ENCODE assay signal across 8 cellular contexts in the genomic region with DNA sequence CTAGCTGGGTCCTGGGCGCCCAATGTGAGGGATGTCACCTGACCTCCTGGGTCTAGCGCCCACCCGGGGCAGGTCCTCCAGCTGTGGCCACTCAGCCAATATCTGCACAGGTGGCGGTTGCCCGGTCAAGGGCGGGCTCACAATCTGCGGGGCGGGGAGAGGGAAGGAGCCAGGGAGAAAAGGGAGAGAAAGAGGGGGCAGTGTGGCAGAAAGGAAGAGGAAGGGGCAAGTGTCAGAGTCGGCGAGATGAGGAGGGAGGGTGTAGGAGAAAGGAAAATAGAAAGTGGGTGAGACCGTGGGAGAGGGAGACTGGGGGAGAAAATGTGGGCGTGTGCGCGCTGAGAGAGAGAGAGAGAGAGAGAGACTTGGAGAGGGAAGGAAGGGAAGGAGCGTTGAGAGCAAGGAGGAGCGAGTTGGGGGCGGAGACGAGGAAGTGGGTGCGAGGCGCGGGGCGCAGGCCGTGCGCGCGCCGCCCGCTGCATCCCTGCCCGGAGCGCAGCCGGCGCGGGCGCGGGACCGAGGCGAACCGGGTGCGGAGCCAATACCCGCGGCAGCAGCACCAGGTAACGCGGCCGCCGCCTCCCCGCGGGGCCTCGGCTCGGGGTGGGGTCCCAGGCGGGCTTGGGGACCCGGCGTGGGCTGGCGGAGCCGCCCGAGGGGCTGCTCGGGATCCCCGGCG. TPM values are rescaled to one million over a fixed set of nuclear protein-coding genes. Genes with fewer than 3 reads are reported as not detected.
DNase-seq lines count a peak whose midpoint lies in the region; ATAC-seq and TF ChIP-seq lines count a peak whose summit lies in the region.

Gene HRH2, plus strand, starts transcription at position 479 of the 679 bp plus-strand sequence. CDS start 25,163 bp downstream, outside the sequence.

- H3K9me3 ChIP-seq in iPS DF 6.9 (ENCODE audit: control insufficient read depth, insufficient read depth, low read length): no peaks in the 10 kb centered on the region
- H3K9me3 ChIP-seq in sigmoid colon: no peaks in the 10 kb centered on the region

- intact Hi-C loops in activated naive CD4-positive, alpha-beta T cell treated with anti-CD3 and anti-CD28 coated beads for 36 hours (cut with micrococcal nuclease): loop anchor here (1.0 to 10.0 kb wide), 5 partner anchors 17 to 1773 kb away; partner anchors contain the start of genes CPEB4 and KIAA1191
- intact Hi-C loops in sigmoid colon (cut with DNase I): no loop called here

- peaks cover 79% of the 10 kb centered on the region for H3K4me1 Mint-ChIP-seq in activated naive CD4-positive, alpha-beta T cell treated with anti-CD3 and anti-CD28 coated beads for 36 hours (ENCODE audit: low read depth)

- H3K27ac ChIP-seq in iPS DF 6.9 (ENCODE audit: low read length) (no peak within 1 kb of the TSS), sigmoid colon (peak within 1 kb of the TSS in 1 of 4 donors; percentile 21)

- no peak for TF ChIP-seq EP300 in sigmoid colon (IDR thresholded peaks at IDR 0.05)

- H3K36me3 ChIP-seq in iPS DF 6.9 (ENCODE audit: control insufficient read depth, insufficient read depth, low read length): no peaks in the 10 kb centered on the region
- no peaks in the 10 kb centered on the region for H3K36me3 ChIP-seq in sigmoid colon

- H3K27me3 ChIP-seq in iPS DF 6.9 (ENCODE audit: control insufficient read depth, insufficient read depth, low read length): no peaks in the 10 kb centered on the region
- peaks cover 10 to 45% (median 11%) of the 10 kb centered on the region in 3 donors for H3K27me3 ChIP-seq in sigmoid colon

- ATAC-seq in GM21786 (IDR thresholded peaks at IDR 0.05; ENCODE audit: unreplicated experiment): no peak
- no peak for ATAC-seq in HG02623 (IDR thresholded peaks at IDR 0.05; ENCODE audit: unreplicated experiment)

- H3K9me3 Mint-ChIP-seq in activated naive CD4-positive, alpha-beta T cell treated with anti-CD3 and anti-CD28 coated beads for 36 hours: no peaks in the 10 kb centered on the region

- H3K4me3 ChIP-seq in iPS DF 6.9 (ENCODE audit: low read length): peak within 1 kb of the TSS; percentile 74
- H3K4me3 ChIP-seq in sigmoid colon: peak within 1 kb of the TSS in 3 of 4 donors; percentile 31 to 53 (median 42)

- no peak for TF ChIP-seq CTCF in sigmoid colon (IDR thresholded peaks at IDR 0.05)

- DNase-seq in DMS114 treated with DMSO at 0.1 percent for 48 hours (lab: John Stamatoyannopoulos, UW; ENCODE audit: unreplicated experiment): peak; percentile 13
- peak; percentile 89 for DNase-seq in NOMO-1 treated with DMSO at 0.1 percent for 48 hours (lab: John Stamatoyannopoulos, UW; ENCODE audit: unreplicated experiment)
- peak; percentile 74 for DNase-seq in activated naive CD4-positive, alpha-beta T cell treated with anti-CD3 and anti-CD28 coated beads for 36 hours
- DNase-seq in iPS DF 6.9 (ENCODE audit: low read depth, low spot score): no peak
- no peak for DNase-seq in sigmoid colon
- no peak for DNase-seq in midbrain (lab: John Stamatoyannopoulos, UW)

- CTCF ChIA-PET in activated naive CD4-positive, alpha-beta T cell treated with anti-CD3 and anti-CD28 coated beads for 36 hours (lab: Charles Lee): interaction anchor here (0.7 to 1.3 kb wide), 3 partner anchors 20 to 886 kb away, joined by 3 to 4 read pairs (median 4); no protein-coding TSS in a partner anchor

- peaks cover 12% of the 10 kb centered on the region for H3K36me3 Mint-ChIP-seq in activated naive CD4-positive, alpha-beta T cell treated with anti-CD3 and anti-CD28 coated beads for 36 hours (ENCODE audit: low read depth)

- TF ChIP-seq POLR2A in sigmoid colon (IDR thresholded peaks at IDR 0.05): no peak

- H3K27me3 Mint-ChIP-seq in activated naive CD4-positive, alpha-beta T cell treated with anti-CD3 and anti-CD28 coated beads for 36 hours (ENCODE audit: low read depth): no peaks in the 10 kb centered on the region

- H3K4me3 Mint-ChIP-seq in activated naive CD4-positive, alpha-beta T cell treated with anti-CD3 and anti-CD28 coated beads for 36 hours: peak within 1 kb of the TSS; percentile 90

- H3K4me1 ChIP-seq in iPS DF 6.9 (ENCODE audit: control insufficient read depth, insufficient read depth, low read length): no peaks in the 10 kb centered on the region
- peaks cover 0 to 11% (median 8%) of the 10 kb centered on the region in 4 donors for H3K4me1 ChIP-seq in sigmoid colon

- WGBS in iPS DF 6.9 (ENCODE audit: insufficient coverage, insufficient read length): 100% methylated on average over 6 of the region's 58 CpGs
- WGBS in sigmoid colon, 2 donors: 2 to 5% methylated on average over 58 of the region's 58 CpGs

- peak within 1 kb of the TSS; percentile 72 for H3K27ac Mint-ChIP-seq in activated naive CD4-positive, alpha-beta T cell treated with anti-CD3 and anti-CD28 coated beads for 36 hours

RNA-seq across cellular contexts. Expression of gene HRH2, which starts in this region (rescaled TPM):
- total RNA-seq in activated naive CD4-positive, alpha-beta T cell treated with anti-CD3 and anti-CD28 coated beads for 36 hours: 1 to 10 TPM; 8.7 to 10.0 TPM
- total RNA-seq in sigmoid colon: 1 to 10 TPM; 1.1 to 3.8 (median 2.0) TPM
- 1 to 10 TPM in 1 of 3 donors, under 1 TPM in 2; under 0.01 to 3.6 (median 0.23) TPM for polyA plus RNA-seq in sigmoid colon

Comparison
In these comparisons a context has a peak if more than half of its experiments do, and no peak if none do; other contexts are left out.
1. DNase-seq: peak in DMS114 treated with DMSO at 0.1 percent for 48 hours (single experiment), NOMO-1 treated with DMSO at 0.1 percent for 48 hours (single experiment) and activated naive CD4-positive, alpha-beta T cell treated with anti-CD3 and anti-CD28 coated beads for 36 hours (single experiment); none in iPS DF 6.9 (single experiment), sigmoid colon (single experiment) and midbrain (single experiment).